ENCODE assay signal across 1 cellular context in genomic region chr2:109143214-109144187, GRCh38.
TF ChIP-seq lines count a peak whose summit lies in the region.

No MANE protein-coding gene starts in this region.

TF ChIP-seq in WTC11, 78 proteins besides CTCF, POLR2A, EP300 and RAD21 (continued from another document):
- TF ChIP-seq PRDM15 (CRISPR knock-in tag; IDR thresholded peaks at IDR 0.05) (no peak), MXD4 (CRISPR knock-in tag; IDR thresholded peaks at IDR 0.05; ENCODE audit: borderline replicate concordance) (no peak)
